ENCODE assay signal across 8 cellular contexts in the genomic region with DNA sequence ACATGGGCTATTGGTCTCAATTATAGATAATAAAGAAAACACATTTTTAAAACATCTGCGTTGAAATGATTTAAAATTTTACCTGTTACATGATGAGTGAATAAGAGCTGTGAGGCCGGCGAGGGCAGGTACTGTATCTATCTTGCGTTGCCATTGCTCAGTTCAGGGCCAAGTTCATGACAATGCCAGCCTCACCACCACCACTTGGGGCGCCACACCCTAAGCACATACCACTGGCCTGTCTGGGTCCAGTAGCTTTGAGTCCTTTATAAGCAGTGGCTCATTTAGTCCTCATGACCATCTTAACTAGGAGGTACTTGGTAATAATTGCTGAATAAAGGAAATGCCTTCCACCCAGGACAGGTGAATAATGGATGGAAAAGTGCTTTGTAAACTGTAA. TPM values are rescaled to one million over a fixed set of nuclear protein-coding genes. Genes with fewer than 3 reads are reported as not detected.
DNase-seq lines count a peak whose midpoint lies in the region; ATAC-seq lines count a peak whose summit lies in the region.

No MANE protein-coding gene starts in this region.

- H3K4me1 Mint-ChIP-seq in activated T-helper 1 cell treated with anti-CD3 and anti-CD28 coated beads, Interleukin-12 subunit alpha, Interleukin-12 subunit beta, Interleukin-2, Interleukin-4 antibody, amounts not matched to agents 30 ng/mL and 10 ng/mL and 1 ng/mL, durations not matched to agents 14 hours and 24 hours and 36 hours (ENCODE audit: low read depth): peaks cover 56% of the 10 kb centered on the region

- peaks cover 4% of the 10 kb centered on the region for H3K36me3 Mint-ChIP-seq in activated T-helper 1 cell treated with anti-CD3 and anti-CD28 coated beads, Interleukin-12 subunit alpha, Interleukin-12 subunit beta, Interleukin-2, Interleukin-4 antibody, amounts not matched to agents 30 ng/mL and 10 ng/mL and 1 ng/mL, durations not matched to agents 14 hours and 24 hours and 36 hours (ENCODE audit: low read depth)

- no peak overlapping the region for H3K4me3 Mint-ChIP-seq in activated T-helper 1 cell treated with anti-CD3 and anti-CD28 coated beads, Interleukin-12 subunit alpha, Interleukin-12 subunit beta, Interleukin-2, Interleukin-4 antibody, amounts not matched to agents 30 ng/mL and 10 ng/mL and 1 ng/mL, durations not matched to agents 14 hours and 24 hours and 36 hours

- DNase-seq in activated CD8-positive, alpha-beta memory T cell treated with anti-CD3 and anti-CD28 coated beads, Interleukin-2, amount 50 U/mL, for 4 hours: peak; percentile 32
- no peak for DNase-seq in activated CD8-positive, alpha-beta memory T cell treated with anti-CD3 and anti-CD28 coated beads, Interleukin-2, amount 50 U/mL, for 48 hours
- peak; percentile 34 for DNase-seq in NCI-H146 (lab: John Stamatoyannopoulos, UW)
- DNase-seq in activated T-helper 1 cell treated with anti-CD3 and anti-CD28 coated beads, Interleukin-12 subunit alpha, Interleukin-12 subunit beta, Interleukin-2, Interleukin-4 antibody, amounts not matched to agents 30 ng/mL and 10 ng/mL and 1 ng/mL, durations not matched to agents 14 hours and 24 hours and 36 hours (ENCODE audit: low spot score): no peak
- no peak for DNase-seq in left lobe of liver (ENCODE audit: low spot score)
- no peak for DNase-seq in NCI-H1417 treated with DMSO at 0.1 percent for 48 hours (lab: John Stamatoyannopoulos, UW)
- no peak for DNase-seq in NCI-H446 (lab: John Stamatoyannopoulos, UW)

- H3K27me3 Mint-ChIP-seq in activated T-helper 1 cell treated with anti-CD3 and anti-CD28 coated beads, Interleukin-12 subunit alpha, Interleukin-12 subunit beta, Interleukin-2, Interleukin-4 antibody, amounts not matched to agents 30 ng/mL and 10 ng/mL and 1 ng/mL, durations not matched to agents 14 hours and 24 hours and 36 hours (ENCODE audit: insufficient read depth): no peaks in the 10 kb centered on the region

- H3K27ac Mint-ChIP-seq in activated T-helper 1 cell treated with anti-CD3 and anti-CD28 coated beads, Interleukin-12 subunit alpha, Interleukin-12 subunit beta, Interleukin-2, Interleukin-4 antibody, amounts not matched to agents 30 ng/mL and 10 ng/mL and 1 ng/mL, durations not matched to agents 14 hours and 24 hours and 36 hours: peak overlapping the region; percentile 40

- ATAC-seq in left lobe of liver (peak; percentile 52), HG03175 (IDR thresholded peaks at IDR 0.05; ENCODE audit: unreplicated experiment) (no peak)

- H3K9me3 Mint-ChIP-seq in activated T-helper 1 cell treated with anti-CD3 and anti-CD28 coated beads, Interleukin-12 subunit alpha, Interleukin-12 subunit beta, Interleukin-2, Interleukin-4 antibody, amounts not matched to agents 30 ng/mL and 10 ng/mL and 1 ng/mL, durations not matched to agents 14 hours and 24 hours and 36 hours: peaks cover 4% of the 10 kb centered on the region

- intact Hi-C loops in activated T-helper 1 cell treated with anti-CD3 and anti-CD28 coated beads, Interleukin-12 subunit alpha, Interleukin-12 subunit beta, Interleukin-2, Interleukin-4 antibody, amounts not matched to agents 30 ng/mL and 10 ng/mL and 1 ng/mL, durations not matched to agents 14 hours and 24 hours and 36 hours (cut with micrococcal nuclease): loop anchor here (1.0 to 5.0 kb wide), 2 partner anchors 17 to 66 kb away; a partner anchor contains a TSS

RNA-seq across cellular contexts. Expression of a gene that starts 14.5 kb away (rescaled TPM):
- 5.3 and 5.7 TPM in 2 replicates for total RNA-seq in activated T-helper 1 cell treated with anti-CD3 and anti-CD28 coated beads, Interleukin-12 subunit alpha, Interleukin-12 subunit beta, Interleukin-2, Interleukin-4 antibody, amounts not matched to agents 30 ng/mL and 10 ng/mL and 1 ng/mL, durations not matched to agents 14 hours and 24 hours and 36 hours
- total RNA-seq in left lobe of liver: 0.48 TPM

RNA-seq across cellular contexts. Expression of a gene that starts 16.6 kb away (rescaled TPM):
- total RNA-seq in activated T-helper 1 cell treated with anti-CD3 and anti-CD28 coated beads, Interleukin-12 subunit alpha, Interleukin-12 subunit beta, Interleukin-2, Interleukin-4 antibody, amounts not matched to agents 30 ng/mL and 10 ng/mL and 1 ng/mL, durations not matched to agents 14 hours and 24 hours and 36 hours: 27.3 and 27.7 TPM in 2 replicates
- 31.7 TPM for total RNA-seq in left lobe of liver

Comparison
In these comparisons a context has a peak if more than half of its experiments do, and no peak if none do; other contexts are left out.
1. DNase-seq: peak in activated CD8-positive, alpha-beta memory T cell treated with anti-CD3 and anti-CD28 coated beads, Interleukin-2, amount 50 U/mL, for 4 hours (single experiment) and NCI-H146 (single experiment); none in activated CD8-positive, alpha-beta memory T cell treated with anti-CD3 and anti-CD28 coated beads, Interleukin-2, amount 50 U/mL, for 48 hours (single experiment), activated T-helper 1 cell treated with anti-CD3 and anti-CD28 coated beads, Interleukin-12 subunit alpha, Interleukin-12 subunit beta, Interleukin-2, Interleukin-4 antibody, amounts not matched to agents 30 ng/mL and 10 ng/mL and 1 ng/mL, durations not matched to agents 14 hours and 24 hours and 36 hours (single experiment), left lobe of liver (single experiment), NCI-H1417 treated with DMSO at 0.1 percent for 48 hours (single experiment) and NCI-H446 (0 of 2).